Comparison of ENCODE assay signal across 3 cellular contexts in genomic region chr5:63094730-63095129, GRCh38.
"Had no signal": no experiment of that assay in that cellular context is flagged by ENCODE, and none has a peak within 500 bp of the region (broad histone marks: within the 10 kb centered on the region; RNA-seq: fewer than 3 reads in every experiment).

No MANE protein-coding gene starts in this region.

- H3K4me3 ChIP-seq: GM12878 had no signal

- ATAC-seq: GM12878 had no signal

- DNase-seq: GDM1, GF-D8 had no signal
